21 cellular contexts compared by ENCODE assay signal in the genomic region with DNA sequence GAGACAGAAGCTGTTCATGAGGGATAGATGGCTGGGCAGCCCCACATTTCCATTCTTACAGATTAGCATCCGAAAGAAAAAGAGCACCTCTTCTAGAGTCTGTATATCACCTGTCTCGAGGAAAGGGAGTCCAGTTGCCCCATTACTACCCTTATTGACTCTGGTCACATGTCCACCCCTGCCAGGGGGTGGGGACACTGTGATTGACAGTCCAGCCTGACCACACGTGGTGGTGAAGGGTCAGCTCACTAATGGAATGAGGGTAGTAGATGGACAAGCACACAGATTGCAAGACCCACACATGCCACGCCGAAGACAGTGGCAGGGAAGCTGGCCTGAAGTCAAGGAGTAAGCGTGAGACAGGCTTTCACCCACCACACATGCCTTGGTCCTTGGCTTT.
"Had no signal": no experiment of that assay in that cellular context is flagged by ENCODE, and none has a peak within 500 bp of the region (broad histone marks: within the 10 kb centered on the region; RNA-seq: fewer than 3 reads in every experiment).

No MANE protein-coding gene starts in this region.

- DNase-seq: colonic mucosa; effector memory CD8-positive, alpha-beta T cell; left ventricle myocardium superior; lower lobe of right lung; naive B cell; pancreas; stimulated activated CD4-positive, alpha-beta T cell treated with anti-CD3 and anti-CD28 coated beads, Interleukin-12 subunit alpha, Interleukin-12 subunit beta, amount 100 ng/mL, for 4 hours; stimulated activated CD4-positive, alpha-beta T cell treated with anti-CD3 and anti-CD28 coated beads, Interleukin-1b, Interleukin-23, amount 100 ng/mL, for 48 hours; stimulated activated CD4-positive, alpha-beta T cell treated with anti-CD3 and anti-CD28 coated beads, Interleukin-4, amount 100 ng/mL, for 1 hour; stimulated activated CD8-positive, alpha-beta memory T cell treated with anti-CD3 and anti-CD28 coated beads, Interleukin-4, amount 100 ng/mL, for 48 hours; stimulated activated naive CD4-positive, alpha-beta T cell; stimulated activated naive CD8-positive, alpha-beta T cell treated with anti-CD3 and anti-CD28 coated beads, Interleukin-15, amount 100 ng/mL, for 72 hours; thyroid gland had no signal

- H3K4me2 ChIP-seq: smooth muscle cell had no signal

- H3K9me3 Mint-ChIP-seq: effector memory CD8-positive, alpha-beta T cell; naive B cell; natural killer cell treated with Interleukin-12 subunit alpha and Interleukin-12 subunit beta and Interleukin-15 and Interleukin-18, amount 100 ng/mL, for 72 hours; neural crest cell; stimulated activated naive CD8-positive, alpha-beta T cell treated with anti-CD3 and anti-CD28 coated beads, Interleukin-15, amount 100 ng/mL, for 72 hours; type B pancreatic cell had no signal

- ATAC-seq: effector memory CD8-positive, alpha-beta T cell; left ventricle myocardium superior; lower lobe of right lung; natural killer cell treated with Interleukin-12 subunit alpha and Interleukin-12 subunit beta and Interleukin-15 and Interleukin-18, amount 100 ng/mL, for 72 hours; pancreas; sciatic nerve; stimulated activated naive CD8-positive, alpha-beta T cell treated with anti-CD3 and anti-CD28 coated beads, Interleukin-15, amount 100 ng/mL, for 72 hours had no signal

- H3K27ac ChIP-seq: colonic mucosa, lower lobe of right lung, neutrophil, pancreas, suprapubic skin, thyroid gland had no signal

- H3K4me3 ChIP-seq: colonic mucosa, lower lobe of right lung, pancreas, smooth muscle cell, suprapubic skin, thyroid gland had no signal

- H3K4me3 Mint-ChIP-seq: effector memory CD8-positive, alpha-beta T cell; naive B cell; natural killer cell treated with Interleukin-12 subunit alpha and Interleukin-12 subunit beta and Interleukin-15 and Interleukin-18, amount 100 ng/mL, for 72 hours; neural crest cell; stimulated activated naive CD8-positive, alpha-beta T cell treated with anti-CD3 and anti-CD28 coated beads, Interleukin-15, amount 100 ng/mL, for 72 hours; type B pancreatic cell had no signal

- H3K27me3 Mint-ChIP-seq: effector memory CD8-positive, alpha-beta T cell; naive B cell; natural killer cell treated with Interleukin-12 subunit alpha and Interleukin-12 subunit beta and Interleukin-15 and Interleukin-18, amount 100 ng/mL, for 72 hours; progenitor cell of endocrine pancreas; stimulated activated naive CD8-positive, alpha-beta T cell treated with anti-CD3 and anti-CD28 coated beads, Interleukin-15, amount 100 ng/mL, for 72 hours; type B pancreatic cell had no signal

- H3K9me3 ChIP-seq: colonic mucosa, lower lobe of right lung, neutrophil, pancreas, suprapubic skin, thyroid gland had no signal

- H3K4me1 ChIP-seq: colonic mucosa, pancreas had no signal

- H3K36me3 Mint-ChIP-seq: natural killer cell treated with Interleukin-12 subunit alpha and Interleukin-12 subunit beta and Interleukin-15 and Interleukin-18, amount 100 ng/mL, for 72 hours had no signal

- H3K27me3 ChIP-seq: colonic mucosa, neutrophil, pancreas, suprapubic skin, thyroid gland had no signal

- H3K36me3 ChIP-seq: colonic mucosa, pancreas, thyroid gland had no signal

- H3K27ac Mint-ChIP-seq: effector memory CD8-positive, alpha-beta T cell; naive B cell; natural killer cell treated with Interleukin-12 subunit alpha and Interleukin-12 subunit beta and Interleukin-15 and Interleukin-18, amount 100 ng/mL, for 72 hours; progenitor cell of endocrine pancreas; stimulated activated naive CD8-positive, alpha-beta T cell treated with anti-CD3 and anti-CD28 coated beads, Interleukin-15, amount 100 ng/mL, for 72 hours; type B pancreatic cell had no signal
